8 cellular contexts compared by ENCODE assay signal in genomic region chr5:88881566-88881965, GRCh38. TPM values are rescaled to one million over a fixed set of nuclear protein-coding genes. Genes with fewer than 3 reads are reported as not detected.
DNase-seq lines count a peak whose midpoint lies in the region; ATAC-seq and TF ChIP-seq lines count a peak whose summit lies in the region.

No MANE protein-coding gene starts in this region.

- no peak overlapping the region for H3K27ac Mint-ChIP-seq in activated T-cell treated with anti-CD3 and anti-CD28 coated beads, Interleukin-2, amount 50 U/mL, for 24 hours

- WGBS in HUES64, result 84% methylated on average over 4 of the region's 5 CpGs

- H3K9ac ChIP-seq in HUES64 (ENCODE audit: low read depth, low read length), result no peak overlapping the region

- ATAC-seq in GM18870 (IDR thresholded peaks at IDR 0.05; ENCODE audit: unreplicated experiment), result no peak

- H2AFZ ChIP-seq in osteoblast (ENCODE audit: low read length), result no peak overlapping the region

- H3K27me3 ChIP-seq in HUES64 (ENCODE audit: insufficient read depth, low read length) (peaks cover 63% of the 10 kb centered on the region), osteoblast (ENCODE audit: insufficient read depth, low read length) (no peaks in the 10 kb centered on the region)

- TF ChIP-seq CTCF in GM12864 (IDR thresholded peaks at IDR 0.05; ENCODE audit: low read depth, low read length, missing control alignments) (no peak), osteoblast (IDR thresholded peaks at IDR 0.05; ENCODE audit: extremely low read depth, low read depth, low read length) (no peak)

- H3K36me3 ChIP-seq in HUES64 (ENCODE audit: insufficient read depth, low read length) (no peaks in the 10 kb centered on the region), osteoblast (ENCODE audit: insufficient read depth, low read length) (no peaks in the 10 kb centered on the region)

- DNase-seq in GM12864 (ENCODE audit: low read depth) (no peak), dermis microvascular lymphatic vessel endothelial cell (ENCODE audit: low read depth in 2 of 2) (peak; percentile 43 to 58), osteoblast (ENCODE audit: insufficient read length, low spot score, missing footprints) (peak; percentile 74), NCI-H2029 (lab: John Stamatoyannopoulos, UW) (no peak)
- no peak for DNase-seq in activated CD4-positive, CD25-positive, alpha-beta regulatory T cell (lab: John Stamatoyannopoulos, UW)
- no peak for DNase-seq in activated T-cell treated with anti-CD3 and anti-CD28 coated beads, Interleukin-2, amount 50 U/mL, for 24 hours

- no peaks in the 10 kb centered on the region for H3K9me3 Mint-ChIP-seq in activated T-cell treated with anti-CD3 and anti-CD28 coated beads, Interleukin-2, amount 50 U/mL, for 24 hours

- H3K4me3 ChIP-seq in GM12864 (ENCODE audit: low read depth, low read length) (peak overlapping the region; percentile 89), HUES64 (ENCODE audit: low read length) (peak overlapping the region; percentile 2; the same call in 1 of the 2 replicates), osteoblast (ENCODE audit: insufficient read depth, low read length) (peak overlapping the region; percentile 73)

- H3K27me3 Mint-ChIP-seq in activated T-cell treated with anti-CD3 and anti-CD28 coated beads, Interleukin-2, amount 50 U/mL, for 24 hours, result peaks cover 72% of the 10 kb centered on the region

- H3K9me3 ChIP-seq in HUES64 (ENCODE audit: insufficient read depth, low read depth, low read length) (no peaks in the 10 kb centered on the region), osteoblast (ENCODE audit: low read depth, low read length) (no peaks in the 10 kb centered on the region)

- peak overlapping the region; percentile 87 for H3K4me2 ChIP-seq in osteoblast (ENCODE audit: insufficient read depth, low read length)

- H3K79me2 ChIP-seq in osteoblast (ENCODE audit: insufficient read depth, low read length), result peaks cover 44% of the 10 kb centered on the region

- no peak overlapping the region for H3K27ac ChIP-seq in HUES64 (ENCODE audit: low read depth, low read length)
- peak overlapping the region; percentile 84 for H3K27ac ChIP-seq in osteoblast (ENCODE audit: low read depth, low read length)

- no peak overlapping the region for H3K4me3 Mint-ChIP-seq in activated T-cell treated with anti-CD3 and anti-CD28 coated beads, Interleukin-2, amount 50 U/mL, for 24 hours

- H3K36me3 Mint-ChIP-seq in activated T-cell treated with anti-CD3 and anti-CD28 coated beads, Interleukin-2, amount 50 U/mL, for 24 hours (ENCODE audit: low read depth), result no peaks in the 10 kb centered on the region

- peaks cover 20% of the 10 kb centered on the region for H3K4me1 Mint-ChIP-seq in activated T-cell treated with anti-CD3 and anti-CD28 coated beads, Interleukin-2, amount 50 U/mL, for 24 hours (ENCODE audit: low read depth)

- no peaks in the 10 kb centered on the region for H4K20me1 ChIP-seq in osteoblast (ENCODE audit: insufficient read depth, low read length)

- H3K4me1 ChIP-seq in HUES64 (ENCODE audit: insufficient read depth, low read length) (peaks cover 8% of the 10 kb centered on the region), osteoblast (ENCODE audit: insufficient read depth, low read length) (peaks cover 37% of the 10 kb centered on the region)

RNA-seq across cellular contexts. Expression of gene MEF2C, which starts 1.4 kb away (rescaled TPM):
- polyA plus RNA-seq in HUES64 (2013, experiment 1 of 2), result 1.4 TPM
- polyA plus RNA-seq in HUES64 (2013, experiment 2 of 2), result 3.0 TPM
- 118 and 159 TPM in 2 replicates for total RNA-seq in dermis microvascular lymphatic vessel endothelial cell
- total RNA-seq in osteoblast, result 9.4 and 13.4 TPM in 2 replicates

Comparison
In these comparisons a context has a peak if more than half of its experiments do, and no peak if none do; other contexts are left out.
1. DNase-seq: peak in dermis microvascular lymphatic vessel endothelial cell (2 of 2) and osteoblast (single experiment); none in GM12864 (single experiment), activated CD4-positive, CD25-positive, alpha-beta regulatory T cell (0 of 4), NCI-H2029 (single experiment) and activated T-cell treated with anti-CD3 and anti-CD28 coated beads, Interleukin-2, amount 50 U/mL, for 24 hours (single experiment).
2. H3K4me3 ChIP-seq: peak in every context shown above with its lines; median percentile 89 in GM12864; 73 in osteoblast; 2 in HUES64.